In the genomic region with DNA sequence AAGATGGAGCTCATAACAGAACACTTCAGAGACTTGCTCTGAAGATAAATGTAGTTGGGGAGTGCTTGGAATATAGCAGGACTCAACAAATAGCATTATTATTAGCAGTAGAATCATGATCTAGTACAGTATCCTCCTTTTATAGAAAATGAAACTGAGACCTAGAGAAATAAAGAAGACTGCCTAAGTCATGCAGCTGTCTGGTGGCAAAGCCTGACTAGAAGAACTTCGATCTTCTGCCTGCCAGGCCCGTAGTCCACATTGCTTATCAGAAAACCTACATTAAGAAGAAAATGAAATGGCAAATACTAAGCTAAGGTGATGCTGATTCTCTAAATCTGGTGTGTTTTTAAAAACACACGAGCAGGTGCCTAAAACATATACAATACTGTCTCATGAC, we compare ENCODE assay signal across 12 cellular contexts. TPM values are rescaled to one million over a fixed set of nuclear protein-coding genes. Genes with fewer than 3 reads are reported as not detected.
DNase-seq lines count a peak whose midpoint lies in the region; ATAC-seq, FAIRE-seq and TF ChIP-seq lines count a peak whose summit lies in the region.
"Had no signal": no experiment of that assay in that cellular context is flagged by ENCODE, and none has a peak within 500 bp of the region (broad histone marks: within the 10 kb centered on the region; RNA-seq: fewer than 3 reads in every experiment).

No MANE protein-coding gene starts in this region.

- no peak overlapping the region for H3K9ac ChIP-seq in neuronal stem cell (ENCODE audit: low read depth, low read length, poor library complexity)

- H2BK5ac ChIP-seq in neuronal stem cell (ENCODE audit: low read length), result no peak overlapping the region

- peak overlapping the region in 2 of 4 donors; percentile 6 to 45 for H3K4me3 ChIP-seq in sigmoid colon
- H3K4me3 ChIP-seq in neuronal stem cell (ENCODE audit: low read length in 2 of 2), result no peak overlapping the region

- no peaks in the 10 kb centered on the region for H3K36me3 ChIP-seq in sigmoid colon
- H3K36me3 ChIP-seq in neuronal stem cell (replicated peaks in 1 of 2; ENCODE audit: control insufficient read depth in 2 of 2, insufficient read depth in 2 of 2, low read length in 2 of 2), result no peaks in the 10 kb centered on the region

- DNase-seq in GM19239 (ENCODE audit: insufficient read length, low spot score) (no peak), OCI-M1 (lab: John Stamatoyannopoulos, UW) (peak; percentile 33), sigmoid colon (no peak), foreskin keratinocyte (no peak), neuronal stem cell (ENCODE audit: low spot score) (no peak)
- DNase-seq in activated naive CD8-positive, alpha-beta T cell treated with anti-CD3 and anti-CD28 coated beads, Interleukin-2, amount 50 U/mL, for 24 hours, result no peak
- DNase-seq: activated CD8-positive, alpha-beta T cell treated with anti-CD3 and anti-CD28 coated beads, Interleukin-2, amount 10 ng/mL, durations not matched to agents 7 days and 5 days; EL; NK-92 treated with Interleukin-12 subunit alpha and Interleukin-12 subunit beta, amount 100 ng/mL, for 24 hours; stimulated activated CD4-positive, alpha-beta T cell treated with anti-CD3 and anti-CD28 coated beads, Interleukin-15, amount 100 ng/mL, for 24 hours had no signal

- 52 to 63% methylated on average over 3 of the region's 3 CpGs for WGBS in sigmoid colon, 2 donors
- whole genome bisulfite sequencing in neuronal stem cell (ENCODE audit: extremely low coverage in 2 of 2, insufficient read length in 2 of 2, insufficient replicate concordance in 1 of 2), 2 donors, result no CpG with 5 or more reads among the region's 3 CpGs

- no peak overlapping the region for H3K18ac ChIP-seq in neuronal stem cell (ENCODE audit: low read length)

- intact Hi-C loops in sigmoid colon (cut with DNase I), result no loop called here

- no peaks in the 10 kb centered on the region for H3K9me3 Mint-ChIP-seq in activated naive CD8-positive, alpha-beta T cell treated with anti-CD3 and anti-CD28 coated beads, Interleukin-2, amount 50 U/mL, for 24 hours

- H2AK5ac ChIP-seq in neuronal stem cell (ENCODE audit: low read depth, low read length), result no peak overlapping the region

- H2BK120ac ChIP-seq in neuronal stem cell (ENCODE audit: low read depth, low read length), result no peak overlapping the region

- peaks cover 0 to 79% (median 58%) of the 10 kb centered on the region in 4 donors for H3K4me1 ChIP-seq in sigmoid colon
- peaks cover 32% of the 10 kb centered on the region for H3K4me1 ChIP-seq in foreskin keratinocyte
- H3K4me1 ChIP-seq in neuronal stem cell (ENCODE audit: control insufficient read depth in 2 of 2, insufficient read depth in 1 of 2, low read depth in 1 of 2, low read length in 2 of 2), result peaks cover 0 to 5% of the 10 kb centered on the region in 2 donors

- no peak overlapping the region for H2BK15ac ChIP-seq in neuronal stem cell (ENCODE audit: low read length)

- no peak for TF ChIP-seq POLR2A in sigmoid colon (IDR thresholded peaks at IDR 0.05)

- no peaks in the 10 kb centered on the region for H3K27me3 Mint-ChIP-seq in activated naive CD8-positive, alpha-beta T cell treated with anti-CD3 and anti-CD28 coated beads, Interleukin-2, amount 50 U/mL, for 24 hours

- FAIRE-seq in GM19239 (lab: Jason Lieb, UNC), result peak; percentile 62

- no peak overlapping the region for H4K91ac ChIP-seq in neuronal stem cell (ENCODE audit: low read depth, low read length, poor library complexity)

- no peak overlapping the region for H2BK12ac ChIP-seq in neuronal stem cell (ENCODE audit: low read length)

- no peak overlapping the region for H2AFZ ChIP-seq in neuronal stem cell (ENCODE audit: low read length)

- H3K4me1 Mint-ChIP-seq in activated naive CD8-positive, alpha-beta T cell treated with anti-CD3 and anti-CD28 coated beads, Interleukin-2, amount 50 U/mL, for 24 hours, result no peaks in the 10 kb centered on the region

- no peak overlapping the region for H3K4me2 ChIP-seq in neuronal stem cell (ENCODE audit: insufficient read depth, low read length, poor library complexity, severe bottlenecking)

- no peak overlapping the region for H3K4me3 Mint-ChIP-seq in activated naive CD8-positive, alpha-beta T cell treated with anti-CD3 and anti-CD28 coated beads, Interleukin-2, amount 50 U/mL, for 24 hours
- H3K4me3 Mint-ChIP-seq: activated CD8-positive, alpha-beta T cell treated with anti-CD3 and anti-CD28 coated beads, Interleukin-2, amount 10 ng/mL, durations not matched to agents 7 days and 5 days had no signal

- H3K4ac ChIP-seq in neuronal stem cell (ENCODE audit: low read length), result no peak overlapping the region

- H3K9me3 ChIP-seq in sigmoid colon, result no peaks in the 10 kb centered on the region
- H3K9me3 ChIP-seq in neuronal stem cell (replicated peaks in 1 of 2; ENCODE audit: control insufficient read depth in 2 of 2, insufficient read depth in 1 of 2, low read depth in 1 of 2, low read length in 2 of 2), result no peaks in the 10 kb centered on the region

- TF ChIP-seq CTCF in sigmoid colon (IDR thresholded peaks at IDR 0.05) (no peak), foreskin keratinocyte (conservative IDR thresholded peaks at IDR 0.05) (no peak)

- no peaks in the 10 kb centered on the region for H3K79me1 ChIP-seq in neuronal stem cell (ENCODE audit: low read depth, low read length)

- H3K27ac ChIP-seq in sigmoid colon, result peak overlapping the region; percentile 59 to 84 (median 82)
- H3K27ac ChIP-seq in foreskin keratinocyte, result no peak overlapping the region
- H3K27ac ChIP-seq in neuronal stem cell (replicated peaks; ENCODE audit: low read length), result no peak overlapping the region

- ATAC-seq in HG02678 (IDR thresholded peaks at IDR 0.05; ENCODE audit: unreplicated experiment) (peak; percentile 96), HG03457 (IDR thresholded peaks at IDR 0.05; ENCODE audit: unreplicated experiment) (no peak), foreskin keratinocyte (no peak)
- ATAC-seq in activated naive CD8-positive, alpha-beta T cell treated with anti-CD3 and anti-CD28 coated beads, Interleukin-2, amount 50 U/mL, for 24 hours, result no peak
- ATAC-seq: activated CD8-positive, alpha-beta T cell treated with anti-CD3 and anti-CD28 coated beads, Interleukin-2, amount 10 ng/mL, durations not matched to agents 7 days and 5 days had no signal

- H3K27me3 ChIP-seq in sigmoid colon (no peaks in the 10 kb centered on the region), foreskin keratinocyte (no peaks in the 10 kb centered on the region), neuronal stem cell (ENCODE audit: control insufficient read depth in 3 of 3, insufficient read depth in 3 of 3, low read depth in 1 of 3, low read length in 3 of 3) (no peaks in the 10 kb centered on the region)

- no peak for TF ChIP-seq EP300 in sigmoid colon (IDR thresholded peaks at IDR 0.05)

- no peaks in the 10 kb centered on the region for H3K36me3 Mint-ChIP-seq in activated naive CD8-positive, alpha-beta T cell treated with anti-CD3 and anti-CD28 coated beads, Interleukin-2, amount 50 U/mL, for 24 hours (ENCODE audit: low read depth)

- no peak overlapping the region for H3K14ac ChIP-seq in neuronal stem cell (ENCODE audit: low read length)

- H3K27ac Mint-ChIP-seq in activated naive CD8-positive, alpha-beta T cell treated with anti-CD3 and anti-CD28 coated beads, Interleukin-2, amount 50 U/mL, for 24 hours, result no peak overlapping the region
- H3K27ac Mint-ChIP-seq: activated CD8-positive, alpha-beta T cell treated with anti-CD3 and anti-CD28 coated beads, Interleukin-2, amount 10 ng/mL, durations not matched to agents 7 days and 5 days had no signal

- H3K23ac ChIP-seq in neuronal stem cell (ENCODE audit: low read depth, low read length, poor library complexity), result no peak overlapping the region

- no peak overlapping the region for H4K8ac ChIP-seq in neuronal stem cell (ENCODE audit: low read depth, low read length)

RNA-seq across cellular contexts. Expression of gene DST, which starts 46.4 kb away (rescaled TPM):
- total RNA-seq in sigmoid colon, result 100 to 1,000 TPM; 495 to 791 (median 604) TPM
- polyA plus RNA-seq in sigmoid colon, result 10 to 100 TPM; 62.5 to 79.8 (median 69.1) TPM
- 273 and 285 TPM in 2 replicates for total RNA-seq in foreskin keratinocyte
- polyA plus RNA-seq in foreskin keratinocyte, result 46.7 and 50.0 TPM in 2 replicates
- 28.9 TPM for polyA plus RNA-seq in neuronal stem cell (2013, experiment 1 of 2)
- polyA plus RNA-seq in neuronal stem cell (2013, experiment 2 of 2), result 30.9 TPM

Comparison
In these comparisons a context has a peak if more than half of its experiments do, and no peak if none do; other contexts are left out.
1. H3K27ac ChIP-seq: peak in sigmoid colon (4 of 4); none in foreskin keratinocyte (single experiment) and neuronal stem cell (single experiment).